1 cellular context compared by ENCODE assay signal in the genomic region with DNA sequence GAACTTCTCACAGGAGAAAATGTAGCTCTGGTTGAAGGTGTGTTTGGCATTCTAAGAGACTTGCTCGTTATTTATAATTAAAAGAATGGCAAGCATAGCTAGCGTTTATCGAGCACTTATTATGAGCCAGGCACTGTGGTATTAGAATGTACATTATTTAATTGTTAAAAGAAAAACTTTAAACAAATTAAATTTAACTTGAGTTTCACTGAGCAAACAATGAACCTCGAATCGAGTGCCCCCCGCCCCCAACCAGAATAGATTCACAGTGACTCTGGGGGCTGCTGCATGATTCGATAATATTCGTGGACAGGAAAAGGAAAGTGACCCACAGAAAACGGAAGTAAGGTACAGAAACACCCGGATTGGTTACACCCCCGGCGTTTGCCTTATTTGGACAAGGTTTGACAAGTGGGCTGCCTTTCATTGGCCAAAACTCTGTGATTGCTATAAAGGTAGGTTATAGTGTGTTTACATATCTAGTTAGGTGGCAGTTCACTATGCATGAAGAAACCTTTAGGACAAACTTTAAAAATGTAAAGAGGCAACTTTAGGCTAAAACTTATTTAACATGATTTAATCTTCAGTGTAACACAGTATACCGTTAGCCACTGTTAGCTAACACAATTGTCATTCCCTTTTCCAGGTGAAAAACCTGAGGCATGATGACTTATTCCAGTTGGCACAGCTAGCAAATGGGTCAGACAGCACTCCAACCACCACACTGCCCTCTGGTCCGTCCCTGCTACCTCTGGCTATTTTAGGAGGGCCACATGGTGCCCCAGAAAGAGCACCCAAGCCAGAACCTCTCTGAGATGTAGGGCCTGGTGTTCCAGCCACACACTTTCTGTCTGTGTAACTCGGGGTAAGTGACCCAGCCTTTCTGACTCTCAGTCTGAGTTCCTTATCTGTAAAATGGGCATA.
TF ChIP-seq lines count a peak whose summit lies in the region.

No MANE protein-coding gene starts in this region.

TF ChIP-seq in GM23338, 12 proteins besides CTCF, POLR2A, EP300 and RAD21:
- TF ChIP-seq, protein P1, sequence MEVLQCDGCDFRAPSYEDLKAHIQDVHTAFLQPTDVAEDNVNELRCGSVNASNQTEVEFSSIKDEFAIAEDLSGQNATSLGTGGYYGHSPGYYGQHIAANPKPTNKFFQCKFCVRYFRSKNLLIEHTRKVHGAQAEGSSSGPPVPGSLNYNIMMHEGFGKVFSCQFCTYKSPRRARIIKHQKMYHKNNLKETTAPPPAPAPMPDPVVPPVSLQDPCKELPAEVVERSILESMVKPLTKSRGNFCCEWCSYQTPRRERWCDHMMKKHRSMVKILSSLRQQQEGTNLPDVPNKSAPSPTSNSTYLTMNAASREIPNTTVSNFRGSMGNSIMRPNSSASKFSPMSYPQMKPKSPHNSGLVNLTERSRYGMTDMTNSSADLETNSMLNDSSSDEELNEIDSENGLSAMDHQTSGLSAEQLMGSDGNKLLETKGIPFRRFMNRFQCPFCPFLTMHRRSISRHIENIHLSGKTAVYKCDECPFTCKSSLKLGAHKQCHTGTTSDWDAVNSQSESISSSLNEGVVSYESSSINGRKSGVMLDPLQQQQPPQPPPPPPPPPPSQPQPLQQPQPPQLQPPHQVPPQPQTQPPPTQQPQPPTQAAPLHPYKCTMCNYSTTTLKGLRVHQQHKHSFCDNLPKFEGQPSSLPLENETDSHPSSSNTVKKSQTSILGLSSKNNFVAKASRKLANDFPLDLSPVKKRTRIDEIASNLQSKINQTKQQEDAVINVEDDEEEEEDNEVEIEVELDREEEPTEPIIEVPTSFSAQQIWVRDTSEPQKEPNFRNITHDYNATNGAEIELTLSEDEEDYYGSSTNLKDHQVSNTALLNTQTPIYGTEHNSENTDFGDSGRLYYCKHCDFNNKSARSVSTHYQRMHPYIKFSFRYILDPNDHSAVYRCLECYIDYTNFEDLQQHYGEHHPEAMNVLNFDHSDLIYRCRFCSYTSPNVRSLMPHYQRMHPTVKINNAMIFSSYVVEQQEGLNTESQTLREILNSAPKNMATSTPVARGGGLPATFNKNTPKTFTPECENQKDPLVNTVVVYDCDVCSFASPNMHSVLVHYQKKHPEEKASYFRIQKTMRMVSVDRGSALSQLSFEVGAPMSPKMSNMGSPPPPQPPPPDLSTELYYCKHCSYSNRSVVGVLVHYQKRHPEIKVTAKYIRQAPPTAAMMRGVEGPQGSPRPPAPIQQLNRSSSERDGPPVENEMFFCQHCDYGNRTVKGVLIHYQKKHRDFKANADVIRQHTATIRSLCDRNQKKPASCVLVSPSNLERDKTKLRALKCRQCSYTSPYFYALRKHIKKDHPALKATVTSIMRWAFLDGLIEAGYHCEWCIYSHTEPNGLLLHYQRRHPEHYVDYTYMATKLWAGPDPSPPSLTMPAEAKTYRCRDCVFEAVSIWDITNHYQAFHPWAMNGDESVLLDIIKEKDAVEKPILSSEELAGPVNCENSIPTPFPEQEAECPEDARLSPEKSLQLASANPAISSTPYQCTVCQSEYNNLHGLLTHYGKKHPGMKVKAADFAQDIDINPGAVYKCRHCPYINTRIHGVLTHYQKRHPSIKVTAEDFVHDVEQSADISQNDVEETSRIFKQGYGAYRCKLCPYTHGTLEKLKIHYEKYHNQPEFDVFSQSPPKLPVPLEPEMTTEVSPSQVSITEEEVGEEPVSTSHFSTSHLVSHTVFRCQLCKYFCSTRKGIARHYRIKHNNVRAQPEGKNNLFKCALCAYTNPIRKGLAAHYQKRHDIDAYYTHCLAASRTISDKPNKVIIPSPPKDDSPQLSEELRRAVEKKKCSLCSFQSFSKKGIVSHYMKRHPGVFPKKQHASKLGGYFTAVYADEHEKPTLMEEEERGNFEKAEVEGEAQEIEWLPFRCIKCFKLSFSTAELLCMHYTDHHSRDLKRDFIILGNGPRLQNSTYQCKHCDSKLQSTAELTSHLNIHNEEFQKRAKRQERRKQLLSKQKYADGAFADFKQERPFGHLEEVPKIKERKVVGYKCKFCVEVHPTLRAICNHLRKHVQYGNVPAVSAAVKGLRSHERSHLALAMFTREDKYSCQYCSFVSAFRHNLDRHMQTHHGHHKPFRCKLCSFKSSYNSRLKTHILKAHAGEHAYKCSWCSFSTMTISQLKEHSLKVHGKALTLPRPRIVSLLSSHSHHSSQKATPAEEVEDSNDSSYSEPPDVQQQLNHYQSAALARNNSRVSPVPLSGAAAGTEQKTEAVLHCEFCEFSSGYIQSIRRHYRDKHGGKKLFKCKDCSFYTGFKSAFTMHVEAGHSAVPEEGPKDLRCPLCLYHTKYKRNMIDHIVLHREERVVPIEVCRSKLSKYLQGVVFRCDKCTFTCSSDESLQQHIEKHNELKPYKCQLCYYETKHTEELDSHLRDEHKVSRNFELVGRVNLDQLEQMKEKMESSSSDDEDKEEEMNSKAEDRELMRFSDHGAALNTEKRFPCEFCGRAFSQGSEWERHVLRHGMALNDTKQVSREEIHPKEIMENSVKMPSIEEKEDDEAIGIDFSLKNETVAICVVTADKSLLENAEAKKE (CRISPR knock-in tag; IDR thresholded peaks at IDR 0.05) = no peak
- TF ChIP-seq POLR2AphosphoS5 (IDR thresholded peaks at IDR 0.05; ENCODE audit: low read depth) = no peak
- TF ChIP-seq NANOG (IDR thresholded peaks at IDR 0.05; ENCODE audit: borderline replicate concordance) = no peak
- TF ChIP-seq ZNF114 (CRISPR knock-in tag; IDR thresholded peaks at IDR 0.05) = no peak
- TF ChIP-seq STAT1 (IDR thresholded peaks at IDR 0.05; ENCODE audit: unreplicated experiment) = no peak
